In genomic region chr5:135139397-135140134, GRCh38 we compare ENCODE assay signal across 9 cellular contexts.
A peak's percentile ranks its signal among the peaks of the same experiment; 100 is the strongest.
DNase-seq lines count a peak whose midpoint lies in the region; ATAC-seq and TF ChIP-seq lines count a peak whose summit lies in the region.
"Had no signal": no experiment of that assay in that cellular context is flagged by ENCODE, and none has a peak within 500 bp of the region (broad histone marks: within the 10 kb centered on the region; RNA-seq: fewer than 3 reads in every experiment).

No MANE protein-coding gene starts in this region.

- POLR2A ChIA-PET in activated CD8-positive, alpha-beta T cell treated with anti-CD3 and anti-CD28 coated beads for 36 hours (lab: Charles Lee) = no interaction called here
- POLR2A ChIA-PET in activated CD4-positive, alpha-beta memory T cell treated with anti-CD3 and anti-CD28 coated beads, Interleukin-2, amount 10 ng/mL, durations not matched to agents 7 days and 5 days (lab: Charles Lee) = no interaction called here

- peaks cover 9% of the 10 kb centered on the region for H3K4me1 ChIP-seq in colonic mucosa

- DNase-seq in CD14-positive monocyte (ENCODE audit: low spot score) (no peak), MV-4-11 (lab: John Stamatoyannopoulos, UW) (peak; percentile 91), colonic mucosa (peak; percentile 42)
- no peak for DNase-seq in activated CD8-positive, alpha-beta T cell treated with anti-CD3 and anti-CD28 coated beads for 36 hours
- no peak for DNase-seq in activated CD4-positive, alpha-beta memory T cell treated with anti-CD3 and anti-CD28 coated beads, Interleukin-2, amount 10 ng/mL, durations not matched to agents 7 days and 5 days
- DNase-seq: NCI-H526 treated with DMSO at 0.1 percent for 48 hours had no signal

- ATAC-seq in activated CD8-positive, alpha-beta T cell treated with anti-CD3 and anti-CD28 coated beads for 36 hours = no peak
- ATAC-seq in HG02870 (IDR thresholded peaks at IDR 0.05; ENCODE audit: unreplicated experiment) (no peak), HG02623 (IDR thresholded peaks at IDR 0.05; ENCODE audit: unreplicated experiment) (no peak)

- CTCF ChIA-PET in activated CD8-positive, alpha-beta T cell treated with anti-CD3 and anti-CD28 coated beads for 36 hours (lab: Charles Lee) = no interaction called here
- CTCF ChIA-PET in activated CD4-positive, alpha-beta memory T cell treated with anti-CD3 and anti-CD28 coated beads, Interleukin-2, amount 10 ng/mL, durations not matched to agents 7 days and 5 days (lab: Charles Lee) = no interaction called here

- H3K9me3 Mint-ChIP-seq in CD14-positive monocyte (peaks cover 0 to 5% (median 2%) of the 10 kb centered on the region in 7 donors), nephron (no peaks in the 10 kb centered on the region)
- no peaks in the 10 kb centered on the region for H3K9me3 Mint-ChIP-seq in activated CD8-positive, alpha-beta T cell treated with anti-CD3 and anti-CD28 coated beads for 36 hours
- H3K9me3 Mint-ChIP-seq in activated CD4-positive, alpha-beta memory T cell treated with anti-CD3 and anti-CD28 coated beads, Interleukin-2, amount 10 ng/mL, durations not matched to agents 7 days and 5 days = no peaks in the 10 kb centered on the region

- H3K4me3 Mint-ChIP-seq in CD14-positive monocyte (peak overlapping the region in 1 of 2 donors; percentile 62), nephron (peak overlapping the region in 2 of 3 experiments; percentile 16 to 44)
- H3K4me3 Mint-ChIP-seq in activated CD8-positive, alpha-beta T cell treated with anti-CD3 and anti-CD28 coated beads for 36 hours = no peak overlapping the region
- H3K4me3 Mint-ChIP-seq in activated CD4-positive, alpha-beta memory T cell treated with anti-CD3 and anti-CD28 coated beads, Interleukin-2, amount 10 ng/mL, durations not matched to agents 7 days and 5 days = no peak overlapping the region

- H3K27me3 ChIP-seq in colonic mucosa = no peaks in the 10 kb centered on the region

- TF ChIP-seq CTCF in CD14-positive monocyte (IDR thresholded peaks at IDR 0.05) (no peak), colonic mucosa (IDR thresholded peaks at IDR 0.05) (no peak), nephron (IDR thresholded peaks at IDR 0.05; ENCODE audit: unreplicated experiment in 3 of 3) (no peak)
- TF ChIP-seq CTCF in activated CD8-positive, alpha-beta T cell treated with anti-CD3 and anti-CD28 coated beads for 36 hours (IDR thresholded peaks at IDR 0.05) = no peak

- H3K27ac Mint-ChIP-seq in CD14-positive monocyte = peak overlapping the region; percentile 70 to 98 (median 93)
- H3K27ac Mint-ChIP-seq in nephron = peak overlapping the region; percentile 42 to 84 (median 74)
- H3K27ac Mint-ChIP-seq in activated CD8-positive, alpha-beta T cell treated with anti-CD3 and anti-CD28 coated beads for 36 hours = no peak overlapping the region
- H3K27ac Mint-ChIP-seq in activated CD4-positive, alpha-beta memory T cell treated with anti-CD3 and anti-CD28 coated beads, Interleukin-2, amount 10 ng/mL, durations not matched to agents 7 days and 5 days = no peak overlapping the region

- H3K27me3 Mint-ChIP-seq in CD14-positive monocyte (ENCODE audit: low read depth in 3 of 3) = peaks cover 6 to 12% (median 7%) of the 10 kb centered on the region in 3 donors
- H3K27me3 Mint-ChIP-seq in nephron (ENCODE audit: low read depth) = peaks cover 14% of the 10 kb centered on the region
- no peaks in the 10 kb centered on the region for H3K27me3 Mint-ChIP-seq in activated CD8-positive, alpha-beta T cell treated with anti-CD3 and anti-CD28 coated beads for 36 hours
- peaks cover 9% of the 10 kb centered on the region for H3K27me3 Mint-ChIP-seq in activated CD4-positive, alpha-beta memory T cell treated with anti-CD3 and anti-CD28 coated beads, Interleukin-2, amount 10 ng/mL, durations not matched to agents 7 days and 5 days

- H3K36me3 Mint-ChIP-seq in CD14-positive monocyte (no peaks in the 10 kb centered on the region), nephron (ENCODE audit: low read depth) (no peaks in the 10 kb centered on the region)
- H3K36me3 Mint-ChIP-seq in activated CD8-positive, alpha-beta T cell treated with anti-CD3 and anti-CD28 coated beads for 36 hours (ENCODE audit: low read depth) = no peaks in the 10 kb centered on the region
- H3K36me3 Mint-ChIP-seq in activated CD4-positive, alpha-beta memory T cell treated with anti-CD3 and anti-CD28 coated beads, Interleukin-2, amount 10 ng/mL, durations not matched to agents 7 days and 5 days (ENCODE audit: low read depth) = no peaks in the 10 kb centered on the region

- no peak overlapping the region for H3K9ac ChIP-seq in colonic mucosa (ENCODE audit: low read depth in 2 of 2, low read length in 2 of 2)

- intact Hi-C loops in CD14-positive monocyte (cut with micrococcal nuclease) = no loop called here
- intact Hi-C loops in colonic mucosa (cut with DNase I) = no loop called here
- intact Hi-C loops in activated CD8-positive, alpha-beta T cell treated with anti-CD3 and anti-CD28 coated beads for 36 hours (cut with micrococcal nuclease) = no loop called here

- H3K4me1 Mint-ChIP-seq in CD14-positive monocyte (peaks cover 41% of the 10 kb centered on the region), nephron (peaks cover 14% of the 10 kb centered on the region)
- no peaks in the 10 kb centered on the region for H3K4me1 Mint-ChIP-seq in activated CD8-positive, alpha-beta T cell treated with anti-CD3 and anti-CD28 coated beads for 36 hours (ENCODE audit: low read depth)
- no peaks in the 10 kb centered on the region for H3K4me1 Mint-ChIP-seq in activated CD4-positive, alpha-beta memory T cell treated with anti-CD3 and anti-CD28 coated beads, Interleukin-2, amount 10 ng/mL, durations not matched to agents 7 days and 5 days

- no peak overlapping the region for H3K4me3 ChIP-seq in colonic mucosa

- no peaks in the 10 kb centered on the region for H3K9me3 ChIP-seq in colonic mucosa

- H3K27ac ChIP-seq in colonic mucosa = peak overlapping the region; percentile 38

- no peaks in the 10 kb centered on the region for H3K36me3 ChIP-seq in colonic mucosa

Comparison
In these comparisons a context has a peak if more than half of its experiments do, and no peak if none do; other contexts are left out.
1. DNase-seq: peak in MV-4-11 (single experiment) and colonic mucosa (single experiment); none in CD14-positive monocyte (single experiment), activated CD8-positive, alpha-beta T cell treated with anti-CD3 and anti-CD28 coated beads for 36 hours (single experiment) and activated CD4-positive, alpha-beta memory T cell treated with anti-CD3 and anti-CD28 coated beads, Interleukin-2, amount 10 ng/mL, durations not matched to agents 7 days and 5 days (single experiment).
2. H3K27ac Mint-ChIP-seq: peak in CD14-positive monocyte (7 of 7) and nephron (3 of 3); none in activated CD8-positive, alpha-beta T cell treated with anti-CD3 and anti-CD28 coated beads for 36 hours (single experiment) and activated CD4-positive, alpha-beta memory T cell treated with anti-CD3 and anti-CD28 coated beads, Interleukin-2, amount 10 ng/mL, durations not matched to agents 7 days and 5 days (single experiment).
3. H3K4me3 Mint-ChIP-seq: peak in nephron (2 of 3); none in activated CD8-positive, alpha-beta T cell treated with anti-CD3 and anti-CD28 coated beads for 36 hours (single experiment) and activated CD4-positive, alpha-beta memory T cell treated with anti-CD3 and anti-CD28 coated beads, Interleukin-2, amount 10 ng/mL, durations not matched to agents 7 days and 5 days (single experiment).